ENCODE assay signal across 14 cellular contexts in genomic region chr20:39897058-39897457, GRCh38.
DNase-seq lines count a peak whose midpoint lies in the region; ATAC-seq and TF ChIP-seq lines count a peak whose summit lies in the region.
"Had no signal": no experiment of that assay in that cellular context is flagged by ENCODE, and none has a peak within 500 bp of the region (broad histone marks: within the 10 kb centered on the region; RNA-seq: fewer than 3 reads in every experiment).

No MANE protein-coding gene starts in this region.

- H3K9ac ChIP-seq in GM23248: no peak overlapping the region
- H3K9ac ChIP-seq in H9 (ENCODE audit: extremely low read depth, insufficient read length, low read length): no peak overlapping the region

- no peak overlapping the region for H2BK15ac ChIP-seq in H9 (ENCODE audit: low read depth, low read length)

- no peak overlapping the region for H3K4me3 Mint-ChIP-seq in H9
- H3K4me3 Mint-ChIP-seq: effector memory CD8-positive, alpha-beta T cell had no signal

- H3K9me2 ChIP-seq in GM23248 (ENCODE audit: insufficient read depth): no peaks in the 10 kb centered on the region

- H3K23me2 ChIP-seq in H9 (ENCODE audit: insufficient read length, low read depth, low read length, poor library complexity, severe bottlenecking): no peaks in the 10 kb centered on the region

- H2BK120ac ChIP-seq in H9 (ENCODE audit: low read depth, low read length, poor library complexity, severe bottlenecking): no peak overlapping the region

- H3K18ac ChIP-seq in H9 (ENCODE audit: insufficient read length, low read depth, low read length): no peak overlapping the region

- no peak overlapping the region for H2BK12ac ChIP-seq in H9 (ENCODE audit: insufficient read length, low read depth, low read length)

- H3K56ac ChIP-seq in H9 (ENCODE audit: insufficient read length, low read depth, low read length): no peak overlapping the region

- no peak overlapping the region for H2BK5ac ChIP-seq in H9 (ENCODE audit: insufficient read length, low read length)

- H4K20me1 ChIP-seq in GM23248 (ENCODE audit: insufficient read depth) (no peaks in the 10 kb centered on the region), H9 (ENCODE audit: control insufficient read depth, insufficient read depth, insufficient read length) (no peaks in the 10 kb centered on the region)

- 0 out of 2 replicates have a peak overlapping the region, but pooled peaks have one; percentile 6 for H2AFZ ChIP-seq in GM23248
- H2AFZ ChIP-seq in H9 (ENCODE audit: low read length): no peak overlapping the region

- H3K4me1 Mint-ChIP-seq in H9: peaks cover 27 to 44% of the 10 kb centered on the region in 2 experiments

- H3K27ac ChIP-seq in GM23248: peak overlapping the region; percentile 53
- no peak overlapping the region for H3K27ac ChIP-seq in H9 (ENCODE audit: insufficient read length, low read depth, low read length)
- H3K27ac ChIP-seq: sigmoid colon, vagina had no signal

- in situ Hi-C loops in GM23248 (cut with MboI): loop anchor here (10.0 kb wide), 1 partner anchor 798 kb away; no protein-coding TSS in a partner anchor

- no peak overlapping the region for H3T11ph ChIP-seq in H9 (ENCODE audit: low read length)

- H4K8ac ChIP-seq in H9 (replicated peaks; ENCODE audit: insufficient read length, low read depth, low read length): no peak overlapping the region

- H3K36me3 ChIP-seq in GM23248 (ENCODE audit: low read depth): no peaks in the 10 kb centered on the region
- H3K36me3 ChIP-seq: sigmoid colon, vagina had no signal

- H3K79me2 ChIP-seq in GM23248 (ENCODE audit: insufficient read depth): no peaks in the 10 kb centered on the region
- no peaks in the 10 kb centered on the region for H3K79me2 ChIP-seq in H9 (ENCODE audit: insufficient read depth, low read length)

- 17 to 20% methylated on average over 3 of the region's 3 CpGs for WGBS in GM23248 (ENCODE audit: low coverage in 1 of 2, low lambda C conversion rate in 2 of 2, missing lambda C conversion rate in 2 of 2), 2 experiments
- WGBS in H9 (ENCODE audit: extremely low coverage, insufficient read length, low lambda C conversion rate): no CpG with 5 or more reads among the region's 3 CpGs

- H4K91ac ChIP-seq in H9 (ENCODE audit: insufficient read length, low read depth, low read length): no peak overlapping the region

- H3K27ac Mint-ChIP-seq in H9: no peak overlapping the region
- H3K27ac Mint-ChIP-seq: effector memory CD8-positive, alpha-beta T cell had no signal

- H3K4me2 ChIP-seq in GM23248 (ENCODE audit: unreplicated experiment): peak overlapping the region; percentile 30
- no peak overlapping the region for H3K4me2 ChIP-seq in H9 (ENCODE audit: insufficient read depth, insufficient read length, low read length)

- ATAC-seq in GM19455 (IDR thresholded peaks at IDR 0.05; ENCODE audit: unreplicated experiment): no peak
- ATAC-seq: effector memory CD8-positive, alpha-beta T cell; stimulated activated naive CD8-positive, alpha-beta T cell treated with anti-CD3 and anti-CD28 coated beads, Interleukin-15, Interleukin-2, amounts not matched to agents 100 U/mL and 50 U/mL, for 24 hours had no signal

- no peak overlapping the region for H2AK5ac ChIP-seq in H9 (ENCODE audit: insufficient read length, low read length)

- H3K4me3 ChIP-seq in GM23248 (no peak overlapping the region), fibroblast of villous mesenchyme (ENCODE audit: low read depth, low read length) (no peak overlapping the region)
- H3K4me3 ChIP-seq: sigmoid colon, vagina had no signal

- no peak overlapping the region for H3K4ac ChIP-seq in H9 (ENCODE audit: low read depth, low read length)

- H3K36me3 Mint-ChIP-seq in H9 (ENCODE audit: insufficient read depth in 1 of 3, low read depth in 3 of 3): peaks cover 0 to 16% (median 4%) of the 10 kb centered on the region in 3 experiments; a peak in 5 of 7 replicates

- H2BK20ac ChIP-seq in H9 (ENCODE audit: low read depth, low read length, poor library complexity, severe bottlenecking): no peak overlapping the region

- no peaks in the 10 kb centered on the region for H3K9me3 ChIP-seq in GM23248 (ENCODE audit: low read depth)
- no peaks in the 10 kb centered on the region for H3K9me3 ChIP-seq in H9 (ENCODE audit: control insufficient read depth, low read depth, low read length)
- H3K9me3 ChIP-seq: sigmoid colon, vagina had no signal

- no peaks in the 10 kb centered on the region; a peak in 1 of 5 replicates for H3K9me3 Mint-ChIP-seq in H9

- peak; percentile 93 for DNase-seq in GM23248
- DNase-seq in amniotic epithelial cell (ENCODE audit: low read depth): peak; percentile 5
- DNase-seq in fibroblast of villous mesenchyme (ENCODE audit: low read depth): peak; percentile 59
- DNase-seq in kidney tubule cell (ENCODE audit: low spot score): no peak
- no peak for DNase-seq in H9
- DNase-seq in NCI-H2081 treated with DMSO at 0.1 percent for 48 hours (lab: John Stamatoyannopoulos, UW): no peak
- DNase-seq: effector memory CD8-positive, alpha-beta T cell; GF-D8; NCI-H187; NCI-H510A; sigmoid colon; stimulated activated naive CD8-positive, alpha-beta T cell treated with anti-CD3 and anti-CD28 coated beads, Interleukin-15, Interleukin-2, amounts not matched to agents 100 U/mL and 50 U/mL, for 24 hours had no signal

- no peak overlapping the region for H4K5ac ChIP-seq in H9 (ENCODE audit: insufficient read length, low read depth, low read length)

- H3K79me1 ChIP-seq in H9 (ENCODE audit: insufficient read depth, low read depth, low read length, poor library complexity, severe bottlenecking): no peaks in the 10 kb centered on the region

- H3K23ac ChIP-seq in H9 (ENCODE audit: insufficient read length, low read depth, low read length): no peak overlapping the region

- peaks cover 33% of the 10 kb centered on the region for H3K4me1 ChIP-seq in GM23248 (ENCODE audit: insufficient read depth)
- peaks cover 10% of the 10 kb centered on the region; the same call in 1 of the 2 replicates for H3K4me1 ChIP-seq in H9 (ENCODE audit: insufficient read depth, low read length)
- H3K4me1 ChIP-seq: sigmoid colon, vagina had no signal

- H3K27me3 ChIP-seq in GM23248 (replicated peaks; ENCODE audit: insufficient read depth) (no peaks in the 10 kb centered on the region), H9 (ENCODE audit: insufficient read depth, low read length) (no peaks in the 10 kb centered on the region)
- H3K27me3 ChIP-seq: sigmoid colon, vagina had no signal

- no peak overlapping the region for H3K14ac ChIP-seq in H9 (ENCODE audit: insufficient read depth, low read length)

- TF ChIP-seq CTCF in fibroblast of villous mesenchyme (IDR thresholded peaks at IDR 0.05; ENCODE audit: insufficient read depth, low read depth, low read length) (no peak), H9 (conservative IDR thresholded peaks at IDR 0.05) (no peak)

- peaks cover 34% of the 10 kb centered on the region for H3F3A ChIP-seq in GM23248 (ENCODE audit: insufficient read depth)

- H3K27me3 Mint-ChIP-seq in H9 (ENCODE audit: low read depth): no peaks in the 10 kb centered on the region

Comparison
In these comparisons a context has a peak if more than half of its experiments do, and no peak if none do; other contexts are left out.
1. DNase-seq: peak in GM23248 (single experiment), amniotic epithelial cell (single experiment) and fibroblast of villous mesenchyme (single experiment); none in kidney tubule cell (single experiment), H9 (single experiment) and NCI-H2081 treated with DMSO at 0.1 percent for 48 hours (single experiment).